Comparison of ENCODE assay signal across 18 cellular contexts in the genomic region with DNA sequence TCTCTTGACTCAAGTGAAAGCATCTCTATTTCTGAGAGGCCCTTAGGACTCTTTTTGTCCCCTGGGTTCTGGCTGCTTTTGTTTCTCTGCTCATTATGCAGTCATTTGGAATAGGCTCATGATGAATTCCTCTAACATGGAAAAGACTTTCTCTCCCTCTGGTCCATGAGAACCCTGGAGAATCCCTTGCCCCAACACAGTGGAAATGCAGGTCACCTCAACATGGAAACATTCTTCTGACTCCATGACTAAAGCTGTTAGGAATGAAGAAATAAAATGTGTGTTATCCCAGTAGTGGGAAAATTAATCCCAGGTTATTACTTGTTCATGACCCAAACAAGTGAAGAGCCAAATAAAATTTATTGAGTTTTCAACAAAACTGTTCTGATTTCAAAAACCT.
DNase-seq lines count a peak whose midpoint lies in the region; ATAC-seq and TF ChIP-seq lines count a peak whose summit lies in the region.
"Had no signal": no experiment of that assay in that cellular context is flagged by ENCODE, and none has a peak within 500 bp of the region (broad histone marks: within the 10 kb centered on the region; RNA-seq: fewer than 3 reads in every experiment).

No MANE protein-coding gene starts in this region.

- H4K8ac ChIP-seq in IMR-90 (ENCODE audit: low read depth in 2 of 2, low read length in 2 of 2) (no peak overlapping the region), trophoblast cell (ENCODE audit: low read depth, low read length) (no peak overlapping the region)

- TF ChIP-seq CTCF in IMR-90 (conservative IDR thresholded peaks at IDR 0.05; ENCODE audit: low read depth, low read length) (no peak), fibroblast of villous mesenchyme (IDR thresholded peaks at IDR 0.05; ENCODE audit: insufficient read depth, low read depth, low read length) (no peak), CD14-positive monocyte (IDR thresholded peaks at IDR 0.05) (no peak)

- H3K27ac ChIP-seq in IMR-90 (ENCODE audit: insufficient read depth, low read length) (no peak overlapping the region), trophoblast cell (ENCODE audit: low read depth, low read length) (no peak overlapping the region)
- H3K27ac ChIP-seq: BLaER1 treated with 17β-estradiol and CSF1 and Interleukin-3, amounts not matched to agents 10 nM and 100 nM; KMS-11 had no signal

- H4K91ac ChIP-seq in IMR-90 (ENCODE audit: insufficient read depth, low read depth, low read length) (no peak overlapping the region), trophoblast cell (ENCODE audit: low read depth, low read length) (no peak overlapping the region)

- dilution Hi-C loops in IMR-90 (cut with HindIII; ENCODE audit: low sequenced_read_pairs, unreplicated experiment): no loop called here

- intact Hi-C loops in IMR-90 (cut with micrococcal nuclease): no loop called here
- intact Hi-C loops in CD14-positive monocyte (cut with micrococcal nuclease): no loop called here

- H3K4me1 Mint-ChIP-seq in activated naive CD8-positive, alpha-beta T cell treated with anti-CD3 and anti-CD28 coated beads for 36 hours: no peaks in the 10 kb centered on the region
- no peaks in the 10 kb centered on the region for H3K4me1 Mint-ChIP-seq in CD14-positive monocyte

- TF ChIP-seq RAD21 in IMR-90 (IDR thresholded peaks at IDR 0.05; ENCODE audit: low read length): no peak

- H2BK20ac ChIP-seq in IMR-90 (ENCODE audit: low read depth, low read length): peak overlapping the region; percentile 26; the same call in 1 of the 2 replicates

- H3K79me1 ChIP-seq in IMR-90 (ENCODE audit: low read depth in 1 of 2, low read length in 2 of 2) (no peaks in the 10 kb centered on the region), trophoblast cell (ENCODE audit: low read length) (no peaks in the 10 kb centered on the region)

- DNase-seq in ELR (ENCODE audit: low read depth): peak; percentile 15
- DNase-seq in IMR-90: peak; percentile 30
- DNase-seq in fibroblast of villous mesenchyme (ENCODE audit: low read depth): peak; percentile 3
- no peak for DNase-seq in trophoblast cell
- no peak for DNase-seq in activated naive CD8-positive, alpha-beta T cell treated with anti-CD3 and anti-CD28 coated beads for 36 hours
- DNase-seq in CD14-positive monocyte (ENCODE audit: low spot score): no peak
- DNase-seq: DND-41, HFFc6, MG63, NCI-H1694, NCI-H526 treated with DMSO at 0.1 percent for 48 hours, SHP77, SK-N-SH, T-helper 1 cell had no signal

- CTCF ChIA-PET in IMR-90 (lab: Yijun Ruan, JAX): no interaction called here

- H3K27me3 ChIP-seq in IMR-90 (ENCODE audit: control insufficient read depth, insufficient read depth, low read length): no peaks in the 10 kb centered on the region
- no peaks in the 10 kb centered on the region for H3K27me3 ChIP-seq in trophoblast cell (ENCODE audit: insufficient read depth, low read length)
- H3K27me3 ChIP-seq: BLaER1 treated with 17β-estradiol and CSF1 and Interleukin-3, amounts not matched to agents 10 nM and 100 nM; MG63 had no signal

- TF ChIP-seq POLR2A in IMR-90 (IDR thresholded peaks at IDR 0.05; ENCODE audit: low read depth, low read length): no peak

- H2AK5ac ChIP-seq in IMR-90 (ENCODE audit: low read depth, low read length): no peak overlapping the region
- no peak overlapping the region for H2AK5ac ChIP-seq in trophoblast cell (ENCODE audit: low read length)

- ATAC-seq in IMR-90 (ENCODE audit: low read depth) (no peak), GM21447 (IDR thresholded peaks at IDR 0.05; ENCODE audit: unreplicated experiment) (no peak)
- ATAC-seq: HepG2 had no signal

- H4K5ac ChIP-seq in IMR-90 (ENCODE audit: low read depth, low read length): no peak overlapping the region

- H3K18ac ChIP-seq in IMR-90 (ENCODE audit: low read depth, low read length) (no peak overlapping the region), trophoblast cell (ENCODE audit: low read length) (no peak overlapping the region)

- H2BK120ac ChIP-seq in IMR-90 (ENCODE audit: low read depth, low read length) (no peak overlapping the region), trophoblast cell (ENCODE audit: insufficient read depth, low read length, poor library complexity) (no peak overlapping the region)

- H3K23ac ChIP-seq in IMR-90 (ENCODE audit: low read depth, low read length) (no peak overlapping the region), trophoblast cell (ENCODE audit: low read length) (no peak overlapping the region)

- POLR2A ChIA-PET in IMR-90 (lab: Charles Lee; ENCODE audit: unreplicated experiment): no interaction called here

- no peak overlapping the region for H4K12ac ChIP-seq in trophoblast cell (ENCODE audit: low read depth, low read length)

- H3K4me3 ChIP-seq in IMR-90 (ENCODE audit: insufficient read depth, low read depth, low read length) (no peak overlapping the region), fibroblast of villous mesenchyme (ENCODE audit: low read depth, low read length) (no peak overlapping the region), trophoblast cell (ENCODE audit: low read depth, low read length) (no peak overlapping the region)
- H3K4me3 ChIP-seq: BLaER1 treated with 17β-estradiol and CSF1 and Interleukin-3, amounts not matched to agents 10 nM and 100 nM; MG63 had no signal

- no peak overlapping the region for H2AFZ ChIP-seq in IMR-90 (replicated peaks; ENCODE audit: low read length, poor library complexity)
- H2AFZ ChIP-seq in trophoblast cell (ENCODE audit: insufficient read depth, low read length, poor library complexity): no peak overlapping the region

- no peaks in the 10 kb centered on the region for H3K9me1 ChIP-seq in IMR-90 (ENCODE audit: insufficient read depth, low read length)

- no peak overlapping the region for H3K27ac Mint-ChIP-seq in activated naive CD8-positive, alpha-beta T cell treated with anti-CD3 and anti-CD28 coated beads for 36 hours
- no peak overlapping the region for H3K27ac Mint-ChIP-seq in CD14-positive monocyte
- H3K27ac Mint-ChIP-seq: HFFc6 had no signal

- H3K4ac ChIP-seq in IMR-90 (ENCODE audit: low read depth, low read length): no peak overlapping the region
- H3K4ac ChIP-seq in trophoblast cell (ENCODE audit: low read depth, low read length): no peak overlapping the region

- H3K36me3 ChIP-seq in IMR-90 (ENCODE audit: control insufficient read depth, insufficient read depth, low read length): no peaks in the 10 kb centered on the region
- H3K36me3 ChIP-seq in trophoblast cell (ENCODE audit: control insufficient read depth in 1 of 2, insufficient read depth in 2 of 2, low read length in 2 of 2): no peaks in the 10 kb centered on the region
- H3K36me3 ChIP-seq: BLaER1 treated with 17β-estradiol and CSF1 and Interleukin-3, amounts not matched to agents 10 nM and 100 nM; MG63 had no signal

- H2BK5ac ChIP-seq in IMR-90 (ENCODE audit: low read depth, low read length, poor library complexity, severe bottlenecking) (no peak overlapping the region), trophoblast cell (ENCODE audit: low read depth, low read length, poor library complexity) (no peak overlapping the region)

- no peak overlapping the region for H3K9ac ChIP-seq in IMR-90 (ENCODE audit: low read depth, low read length)
- H3K9ac ChIP-seq in trophoblast cell (ENCODE audit: low read length): no peak overlapping the region
- H3K9ac ChIP-seq: BLaER1 treated with 17β-estradiol and CSF1 and Interleukin-3, amounts not matched to agents 10 nM and 100 nM; KMS-11; SK-N-SH had no signal

- H3K14ac ChIP-seq in IMR-90 (replicated peaks; ENCODE audit: low read depth, low read length) (no peak overlapping the region), trophoblast cell (ENCODE audit: low read length) (no peak overlapping the region)

- H3K9me3 ChIP-seq in IMR-90 (ENCODE audit: control insufficient read depth, insufficient read depth, low read length) (no peaks in the 10 kb centered on the region), trophoblast cell (ENCODE audit: insufficient read depth, low read depth, low read length) (no peaks in the 10 kb centered on the region)
- H3K9me3 ChIP-seq: BLaER1 treated with 17β-estradiol and CSF1 and Interleukin-3, amounts not matched to agents 10 nM and 100 nM; MG63; SK-N-SH had no signal

- in situ Hi-C loops in IMR-90 (cut with MboI; ENCODE audit: low sequenced_read_pairs): no loop called here

- no peaks in the 10 kb centered on the region for H3K36me3 Mint-ChIP-seq in activated naive CD8-positive, alpha-beta T cell treated with anti-CD3 and anti-CD28 coated beads for 36 hours
- H3K36me3 Mint-ChIP-seq in CD14-positive monocyte: no peaks in the 10 kb centered on the region

- no peaks in the 10 kb centered on the region for H4K20me1 ChIP-seq in IMR-90 (ENCODE audit: insufficient read depth, low read length)
- H4K20me1 ChIP-seq: BLaER1 treated with 17β-estradiol and CSF1 and Interleukin-3, amounts not matched to agents 10 nM and 100 nM had no signal

- no TSS peak for BruUV-seq in IMR-90 (replicated peaks; lab: Mats Ljungman, UMichigan)

- no peaks in the 10 kb centered on the region for H3K79me2 ChIP-seq in trophoblast cell (ENCODE audit: control insufficient read depth, insufficient read depth, low read length, poor library complexity)

- H3K56ac ChIP-seq in IMR-90 (ENCODE audit: extremely low read depth, insufficient read depth, low read length): no peak overlapping the region

- H3K9me3 Mint-ChIP-seq in activated naive CD8-positive, alpha-beta T cell treated with anti-CD3 and anti-CD28 coated beads for 36 hours: peaks cover 2% of the 10 kb centered on the region
- peaks cover 0 to 10% (median 5%) of the 10 kb centered on the region in 7 donors for H3K9me3 Mint-ChIP-seq in CD14-positive monocyte
- H3K9me3 Mint-ChIP-seq: HFFc6 had no signal

- H2BK15ac ChIP-seq in IMR-90 (ENCODE audit: low read depth, low read length): no peak overlapping the region

- H3K4me3 Mint-ChIP-seq in activated naive CD8-positive, alpha-beta T cell treated with anti-CD3 and anti-CD28 coated beads for 36 hours: no peak overlapping the region
- no peak overlapping the region for H3K4me3 Mint-ChIP-seq in CD14-positive monocyte
- H3K4me3 Mint-ChIP-seq: HFFc6 had no signal

- no peak overlapping the region for H2AK9ac ChIP-seq in IMR-90 (replicated peaks; ENCODE audit: low read depth, low read length, poor library complexity)

- H3K4me1 ChIP-seq in IMR-90 (ENCODE audit: control insufficient read depth, insufficient read depth, low read length) (peaks cover 2% of the 10 kb centered on the region; the same call in 1 of the 2 replicates), trophoblast cell (ENCODE audit: control insufficient read depth in 1 of 2, insufficient read depth in 2 of 2, low read length in 2 of 2) (no peaks in the 10 kb centered on the region)
- H3K4me1 ChIP-seq: BLaER1 treated with 17β-estradiol and CSF1 and Interleukin-3, amounts not matched to agents 10 nM and 100 nM had no signal

- no peak overlapping the region for H2BK12ac ChIP-seq in trophoblast cell (ENCODE audit: low read length)

- no peak overlapping the region for H3K4me2 ChIP-seq in IMR-90 (ENCODE audit: low read depth, low read length)
- H3K4me2 ChIP-seq in trophoblast cell (ENCODE audit: low read length): no peak overlapping the region
- H3K4me2 ChIP-seq: BLaER1 treated with 17β-estradiol and CSF1 and Interleukin-3, amounts not matched to agents 10 nM and 100 nM; KMS-11; SK-N-SH had no signal

- peaks cover 3% of the 10 kb centered on the region for H3K27me3 Mint-ChIP-seq in activated naive CD8-positive, alpha-beta T cell treated with anti-CD3 and anti-CD28 coated beads for 36 hours
- no peaks in the 10 kb centered on the region for H3K27me3 Mint-ChIP-seq in CD14-positive monocyte (ENCODE audit: low read depth in 3 of 3)

TF ChIP-seq in IMR-90, 13 proteins besides CTCF, POLR2A, EP300 and RAD21 (continues in another document):
- no peak for TF ChIP-seq FOS (IDR thresholded peaks at IDR 0.05; ENCODE audit: low read depth, low read length)

Comparison
In these comparisons a context has a peak if more than half of its experiments do, and no peak if none do; other contexts are left out.
1. DNase-seq: peak in ELR (single experiment), IMR-90 (single experiment) and fibroblast of villous mesenchyme (single experiment); none in trophoblast cell (0 of 2), activated naive CD8-positive, alpha-beta T cell treated with anti-CD3 and anti-CD28 coated beads for 36 hours (single experiment) and CD14-positive monocyte (single experiment).